Comparison of ENCODE assay signal across 8 cellular contexts in the genomic region with DNA sequence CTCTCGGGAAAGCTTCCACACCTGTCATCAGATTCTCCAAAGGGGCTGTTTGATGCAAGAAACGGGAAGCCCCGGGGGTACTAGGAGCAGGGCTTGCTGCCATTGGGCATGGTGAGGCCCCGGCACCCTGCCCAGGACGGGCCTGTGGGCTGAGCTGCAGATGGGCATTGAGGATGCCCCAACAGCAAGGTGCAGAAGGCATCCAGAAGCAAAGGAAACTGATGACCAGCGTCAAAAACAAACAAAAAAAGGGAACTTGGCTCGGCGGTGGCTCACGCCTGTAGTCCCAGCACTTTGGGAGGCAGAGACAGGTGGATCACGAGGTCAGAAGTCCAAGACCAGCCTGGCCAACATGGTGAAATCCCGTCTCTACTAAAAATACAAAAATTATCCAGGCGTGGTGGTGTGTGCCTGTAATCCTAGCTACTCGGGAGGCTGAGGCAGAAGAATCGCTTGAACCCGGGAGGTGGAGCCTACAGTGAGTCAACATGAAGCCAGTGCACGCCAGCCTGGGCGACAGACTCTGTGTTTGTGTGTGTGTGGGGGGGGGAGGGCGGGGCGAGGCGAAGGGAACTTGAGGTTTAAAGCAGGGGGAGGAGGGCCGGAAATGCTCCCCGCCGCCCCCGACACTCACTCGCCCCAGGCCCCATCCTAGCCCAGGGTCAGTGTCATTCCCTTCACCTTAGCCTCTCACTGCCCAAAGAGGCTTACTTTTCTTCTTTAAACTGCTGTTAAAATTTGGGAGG. TPM values are rescaled to one million over a fixed set of nuclear protein-coding genes. Genes with fewer than 3 reads are reported as not detected.
DNase-seq lines count a peak whose midpoint lies in the region; TF ChIP-seq lines count a peak whose summit lies in the region.

No MANE protein-coding gene starts in this region.

- H3K36me3 Mint-ChIP-seq in activated CD4-positive, alpha-beta memory T cell treated with anti-CD3 and anti-CD28 coated beads for 36 hours: peaks cover 36% of the 10 kb centered on the region
- peaks cover 29% of the 10 kb centered on the region for H3K36me3 Mint-ChIP-seq in endothelial cell (ENCODE audit: low read depth, unreplicated experiment)

- CTCF ChIA-PET in activated CD4-positive, alpha-beta memory T cell treated with anti-CD3 and anti-CD28 coated beads for 36 hours (lab: Charles Lee): interaction anchor here (1.0 to 2.7 kb wide), 6 partner anchors 8 to 276 kb away, joined by 3 to 11 read pairs (median 4); no protein-coding TSS in a partner anchor

- peak overlapping the region; percentile 70 to 75 (median 72) for H3K27ac ChIP-seq in sigmoid colon

- intact Hi-C loops in activated CD4-positive, alpha-beta memory T cell treated with anti-CD3 and anti-CD28 coated beads for 36 hours (cut with micrococcal nuclease): loop anchor here (1.0 kb wide), 3 partner anchors 40 to 79 kb away; partner anchors contain the start of genes CCDC47, MAP3K3 and STRADA
- intact Hi-C loops in sigmoid colon (cut with DNase I): loop anchor here (5.0 kb wide), 1 partner anchor 41 kb away; the partner anchor contains the start of gene STRADA

- peaks cover 5 to 40% (median 14%) of the 10 kb centered on the region in 4 donors for H3K36me3 ChIP-seq in sigmoid colon

- peaks cover 66% of the 10 kb centered on the region for H3K4me1 Mint-ChIP-seq in activated CD4-positive, alpha-beta memory T cell treated with anti-CD3 and anti-CD28 coated beads for 36 hours (ENCODE audit: low read depth)
- H3K4me1 Mint-ChIP-seq in endothelial cell (ENCODE audit: unreplicated experiment): peaks cover 35% of the 10 kb centered on the region

- H3K4me3 Mint-ChIP-seq in activated CD4-positive, alpha-beta memory T cell treated with anti-CD3 and anti-CD28 coated beads for 36 hours: peak overlapping the region; percentile 81
- H3K4me3 Mint-ChIP-seq in endothelial cell (ENCODE audit: unreplicated experiment): peak overlapping the region; percentile 71

- in situ Hi-C loops in KBM-7 (cut with MboI; ENCODE audit: low pct_unique_long_range_greater_than_20kb, low sequenced_read_pairs): no loop called here

- DNase-seq in KBM-7 (peak; percentile 67), endothelial cell (ENCODE audit: low spot score) (no peak), sigmoid colon (no peak), H4 (ENCODE audit: low spot score) (no peak), NCI-H446 treated with DMSO at 0.1 percent for 48 hours (lab: John Stamatoyannopoulos, UW) (no peak), NCI-H748 treated with DMSO at 0.1 percent for 48 hours (lab: John Stamatoyannopoulos, UW) (no peak), amniotic stem cell (lab: John Stamatoyannopoulos, UW) (no peak)
- peak; percentile 88 for DNase-seq in activated CD4-positive, alpha-beta memory T cell treated with anti-CD3 and anti-CD28 coated beads for 36 hours

- TF ChIP-seq CTCF in endothelial cell (IDR thresholded peaks at IDR 0.05; ENCODE audit: unreplicated experiment) (no peak), sigmoid colon (IDR thresholded peaks at IDR 0.05) (no peak)

- POLR2A ChIA-PET in activated CD4-positive, alpha-beta memory T cell treated with anti-CD3 and anti-CD28 coated beads for 36 hours (lab: Charles Lee): interaction anchor here (0.9 to 3.6 kb wide), 9 partner anchors 9 to 151 kb away, joined by 3 to 19 read pairs (median 4); partner anchors contain the start of genes CCDC47, DCAF7, DDX42 and MAP3K3

- H3K4me3 ChIP-seq in sigmoid colon: peak overlapping the region in 2 of 4 donors; percentile 64 to 76

- H3K27me3 Mint-ChIP-seq in activated CD4-positive, alpha-beta memory T cell treated with anti-CD3 and anti-CD28 coated beads for 36 hours: no peaks in the 10 kb centered on the region
- H3K27me3 Mint-ChIP-seq in endothelial cell (ENCODE audit: unreplicated experiment): peaks cover 27% of the 10 kb centered on the region

- no peaks in the 10 kb centered on the region for H3K9me3 ChIP-seq in sigmoid colon

- peaks cover 0 to 45% (median 38%) of the 10 kb centered on the region in 4 donors for H3K4me1 ChIP-seq in sigmoid colon

- no peaks in the 10 kb centered on the region for H3K27me3 ChIP-seq in sigmoid colon

- WGBS in sigmoid colon, 2 donors: 53 to 78% methylated on average over 24 to 25 of the region's 25 CpGs

- no peak for TF ChIP-seq POLR2A in sigmoid colon (IDR thresholded peaks at IDR 0.05)

- peak overlapping the region; percentile 93 for H3K27ac Mint-ChIP-seq in activated CD4-positive, alpha-beta memory T cell treated with anti-CD3 and anti-CD28 coated beads for 36 hours
- H3K27ac Mint-ChIP-seq in endothelial cell (ENCODE audit: unreplicated experiment): peak overlapping the region; percentile 70

- no peaks in the 10 kb centered on the region for H3K9me3 Mint-ChIP-seq in activated CD4-positive, alpha-beta memory T cell treated with anti-CD3 and anti-CD28 coated beads for 36 hours
- no peaks in the 10 kb centered on the region for H3K9me3 Mint-ChIP-seq in endothelial cell (ENCODE audit: unreplicated experiment)

- TF ChIP-seq EP300 in sigmoid colon (IDR thresholded peaks at IDR 0.05): no peak

RNA-seq across cellular contexts. Expression of gene LIMD2, which starts 1.7 kb away (rescaled TPM):
- total RNA-seq in activated CD4-positive, alpha-beta memory T cell treated with anti-CD3 and anti-CD28 coated beads for 36 hours: 100 to 1,000 TPM; 146 to 150 TPM
- total RNA-seq in endothelial cell (ENCODE audit: unreplicated experiment) (132 TPM), sigmoid colon (10 to 100 TPM in 1 of 4 donors, 1 to 10 TPM in 3; 3.0 to 16.8 (median 8.5) TPM)
- 100 to 1,000 TPM in 1 of 3 donors, 1 to 10 TPM in 2; 3.5 to 119 (median 3.6) TPM for polyA plus RNA-seq in sigmoid colon
- total RNA-seq in H4 (2014; rRNA removed; shearing (Covaris generic)): 20.3 and 27.8 TPM in 2 replicates

RNA-seq across cellular contexts. Expression of gene STRADA, which starts 39.9 kb away (rescaled TPM):
- total RNA-seq in activated CD4-positive, alpha-beta memory T cell treated with anti-CD3 and anti-CD28 coated beads for 36 hours: 10 to 100 TPM; 64.8 to 69.7 TPM
- total RNA-seq in endothelial cell (ENCODE audit: unreplicated experiment) (51.8 TPM), sigmoid colon (10 to 100 TPM; 20.0 to 45.1 (median 24.7) TPM)
- polyA plus RNA-seq in sigmoid colon: 10 to 100 TPM in 1 of 3 donors, 1 to 10 TPM in 2; 7.2 to 18.3 (median 7.6) TPM
- 18.5 and 19.9 TPM in 2 replicates for total RNA-seq in H4 (2014; rRNA removed; shearing (Covaris generic))

Comparison
In these comparisons a context has a peak if more than half of its experiments do, and no peak if none do; other contexts are left out.
1. DNase-seq: peak in KBM-7 (single experiment) and activated CD4-positive, alpha-beta memory T cell treated with anti-CD3 and anti-CD28 coated beads for 36 hours (single experiment); none in endothelial cell (single experiment), sigmoid colon (single experiment), H4 (single experiment), NCI-H446 treated with DMSO at 0.1 percent for 48 hours (single experiment), NCI-H748 treated with DMSO at 0.1 percent for 48 hours (single experiment) and amniotic stem cell (single experiment).